ENCODE assay signal across 8 cellular contexts in genomic region chr20:1313236-1313964, GRCh38. TPM values are rescaled to one million over a fixed set of nuclear protein-coding genes. Genes with fewer than 3 reads are reported as not detected.
DNase-seq lines count a peak whose midpoint lies in the region; ATAC-seq and TF ChIP-seq lines count a peak whose summit lies in the region.

No MANE protein-coding gene starts in this region.

- no peaks in the 10 kb centered on the region for H3K27me3 ChIP-seq in AG04450 (ENCODE audit: control insufficient read depth, insufficient read depth, low read length)

- H3K27ac ChIP-seq in AG04450 (ENCODE audit: low read depth, low read length) = no peak overlapping the region

- H3K9me3 ChIP-seq in AG04450 (ENCODE audit: control insufficient read depth, insufficient read depth, low read length) = peaks cover 6% of the 10 kb centered on the region; the same call in 1 of the 2 replicates

- no peak for DNase-seq in AG04450 (ENCODE audit: low read depth, low spot score)
- peak; percentile 63 for DNase-seq in H4 (ENCODE audit: low spot score)
- peak; percentile 88 for DNase-seq in NCI-H748 (lab: John Stamatoyannopoulos, UW; ENCODE audit: unreplicated experiment)
- DNase-seq in activated CD8-positive, alpha-beta memory T cell treated with anti-CD3 and anti-CD28 coated beads, Interleukin-2, amount 50 U/mL, for 48 hours = peak; percentile 88
- DNase-seq in epidermal melanocyte (ENCODE audit: insufficient read length, low spot score) = peak; percentile 87
- DNase-seq in middle frontal gyrus (ENCODE audit: extremely low spot score, low spot score) = peak; percentile 44
- peak; percentile 38 for DNase-seq in stimulated activated CD8-positive, alpha-beta memory T cell treated with anti-CD3 and anti-CD28 coated beads, Interleukin-4, amount 100 ng/mL, for 24 hours (ENCODE audit: low read depth)

- peak; percentile 95 for TF ChIP-seq CTCF in AG04450 (IDR thresholded peaks at IDR 0.05; ENCODE audit: low read depth, low read length)

- CTCF ChIA-PET in AG04450 (lab: Charles Lee) = interaction anchor here (0.7 to 2.5 kb wide), 22 partner anchors 9 to 194 kb away, joined by 3 to 41 read pairs (median 4); partner anchors contain the start of gene NSFL1C

- POLR2A ChIA-PET in AG04450 (lab: Yijun Ruan, JAX) = no interaction called here

- no peak for ATAC-seq in HG03439 (IDR thresholded peaks at IDR 0.05; ENCODE audit: unreplicated experiment)

- peak overlapping the region; percentile 45; the same call in 1 of the 2 replicates for H3K4me3 ChIP-seq in AG04450 (ENCODE audit: low read depth, low read length)

RNA-seq across cellular contexts. Expression of gene SDCBP2, which starts 15.5 kb away (rescaled TPM):
- 2.0 and 2.1 TPM in 2 replicates for polyA plus RNA-seq in AG04450 (2011; rRNA removed)
- polyA minus RNA-seq in AG04450 (2011; rRNA and poly(A)+ RNA removed) = 0.48 and 0.55 TPM in 2 replicates
- total RNA-seq in H4 (2014; rRNA removed; shearing (Covaris generic)) = 0.29 and 0.56 TPM in 2 replicates

RNA-seq across cellular contexts. Expression of gene SNPH, which starts 47.3 kb away (rescaled TPM):
- 1.5 and 2.6 TPM in 2 replicates for polyA plus RNA-seq in AG04450 (2011; rRNA removed)
- 2.0 and 3.5 TPM in 2 replicates for polyA minus RNA-seq in AG04450 (2011; rRNA and poly(A)+ RNA removed)
- 0.99 and 1.5 TPM in 2 replicates for total RNA-seq in H4 (2014; rRNA removed; shearing (Covaris generic))
